Comparison of ENCODE assay signal across 28 cellular contexts in the genomic region with DNA sequence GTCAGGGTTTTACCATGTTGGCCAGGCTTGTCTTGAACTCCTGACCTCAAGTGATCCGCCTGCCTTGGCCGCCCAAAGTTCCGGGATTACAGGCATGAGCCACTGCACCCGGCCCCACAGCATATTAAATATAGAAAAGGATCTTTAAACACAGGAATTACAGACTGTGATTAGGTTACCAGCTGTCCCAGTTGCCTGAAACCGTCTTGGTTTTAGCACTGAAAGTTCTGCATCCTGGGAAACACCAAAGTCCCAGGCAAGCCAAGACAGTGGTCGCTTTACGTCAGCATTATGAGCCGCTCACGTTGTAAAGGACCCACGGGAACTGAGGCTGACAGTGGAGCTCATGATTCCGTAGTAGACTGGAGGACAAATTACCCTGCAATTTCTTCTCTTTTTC.
"Had no signal": no experiment of that assay in that cellular context is flagged by ENCODE, and none has a peak within 500 bp of the region (broad histone marks: within the 10 kb centered on the region; RNA-seq: fewer than 3 reads in every experiment).

No MANE protein-coding gene starts in this region.

- H3K27me3 ChIP-seq: neural progenitor cell, neutrophil, ovary, right lobe of liver, stomach, suprapubic skin, tibial artery, uterus had no signal

- H3K4me3 ChIP-seq: lower lobe of right lung, neural progenitor cell, ovary, prostate gland, right lobe of liver, skin epidermis, stomach, suprapubic skin, thoracic aorta, tibial artery, uterus had no signal

- H3K4me1 ChIP-seq: lower lobe of right lung, neural progenitor cell, prostate gland, right lobe of liver, stomach, suprapubic skin, tibial artery, uterus had no signal

- H3K27ac ChIP-seq: lower lobe of right lung, neural progenitor cell, neutrophil, ovary, prostate gland, right lobe of liver, skin epidermis, stomach, suprapubic skin, thoracic aorta, tibial artery, uterus had no signal

- H3K4me2 ChIP-seq: neural progenitor cell had no signal

- DNase-seq: immature natural killer cell; kidney; lower lobe of right lung; mammary epithelial cell; mesenchymal stem cell; naive B cell; natural killer cell; nephron progenitor cell; occipital lobe; ovary; retina; right lobe of liver; stimulated activated CD4-positive, alpha-beta T cell treated with anti-CD3 and anti-CD28 coated beads, Interleukin-12 subunit alpha, Interleukin-12 subunit beta, amount 100 ng/mL, for 4 hours; stimulated activated CD4-positive, alpha-beta T cell treated with anti-CD3 and anti-CD28 coated beads, Interleukin-15, amount 100 ng/mL, for 24 hours; stimulated activated CD4-positive, alpha-beta T cell treated with anti-CD3 and anti-CD28 coated beads, Interleukin-2, amount 100 ng/mL, for 24 hours; stimulated activated CD4-positive, alpha-beta T cell treated with anti-CD3 and anti-CD28 coated beads, Interleukin-4, amount 100 ng/mL, for 1 hour; stimulated activated naive B cell treated with anti-CD40 and anti-IgM and Interleukin-4, amounts not matched to agents 10 μg/mL and 1 μg/mL and 100 μg/mL, for 72 hours; stimulated activated naive CD8-positive, alpha-beta T cell treated with anti-CD3 and anti-CD28 coated beads, Interleukin-15, Interleukin-2, amounts not matched to agents 100 U/mL and 50 U/mL, for 24 hours; stomach; tibial artery; trophoblast cell; uterus had no signal

- H3K9ac ChIP-seq: neural progenitor cell had no signal

- ATAC-seq: lower lobe of right lung; natural killer cell; right lobe of liver; stimulated activated naive B cell treated with anti-CD40 and anti-IgM and Interleukin-4, amounts not matched to agents 10 μg/mL and 1 μg/mL and 100 μg/mL, for 72 hours; stimulated activated naive CD8-positive, alpha-beta T cell treated with anti-CD3 and anti-CD28 coated beads, Interleukin-15, Interleukin-2, amounts not matched to agents 100 U/mL and 50 U/mL, for 24 hours had no signal

- H3K9me3 ChIP-seq: lower lobe of right lung, neutrophil, ovary, prostate gland, right lobe of liver, stomach, suprapubic skin, thoracic aorta, tibial artery, uterus had no signal

- H3K36me3 ChIP-seq: lower lobe of right lung, neural progenitor cell, neutrophil, ovary, prostate gland, right lobe of liver, stomach, suprapubic skin, thoracic aorta, tibial artery, uterus had no signal

- H2AFZ ChIP-seq: neural progenitor cell had no signal
